ENCODE assay signal across 35 cellular contexts in the genomic region with DNA sequence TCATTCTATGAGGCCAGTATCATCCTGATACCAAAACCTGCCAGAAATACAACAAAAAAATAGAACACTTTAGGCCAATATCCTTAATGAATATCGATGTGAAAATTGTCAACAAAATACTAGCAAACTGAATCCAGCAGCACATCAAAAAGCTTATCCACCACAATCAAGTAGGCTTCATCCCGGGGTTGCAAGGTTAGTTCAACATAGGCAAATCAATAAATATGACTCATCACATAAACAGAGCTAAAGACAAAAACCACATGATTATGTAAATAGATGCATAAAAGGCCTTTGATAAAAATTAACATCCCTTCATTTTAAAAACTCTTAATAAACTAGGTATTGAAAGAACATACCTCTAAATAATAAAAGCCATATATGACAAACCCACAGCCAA.
"Had no signal": no experiment of that assay in that cellular context is flagged by ENCODE, and none has a peak within 500 bp of the region (broad histone marks: within the 10 kb centered on the region; RNA-seq: fewer than 3 reads in every experiment).

No MANE protein-coding gene starts in this region.

- H3K27ac ChIP-seq: KMS-11 had no signal

- H3K9me3 ChIP-seq: MG63 had no signal

- H3K4me2 ChIP-seq: KMS-11 had no signal

- DNase-seq: Karpas-422, Kasumi-1, MG63, MM.1S, MV-4-11, NCI-H1048, NCI-H1092, NCI-H1092 treated with DMSO at 0.1 percent for 48 hours, NCI-H1105, NCI-H1105 treated with DMSO at 0.1 percent for 48 hours, NCI-H1417, NCI-H1417 treated with DMSO at 0.1 percent for 48 hours, NCI-H1436, NCI-H1436 treated with DMSO at 0.1 percent for 48 hours, NCI-H146, NCI-H1694, NCI-H1694 treated with DMSO at 0.1 percent for 48 hours, NCI-H187, NCI-H187 treated with DMSO at 0.1 percent for 48 hours, NCI-H1930, NCI-H2029, NCI-H2029 treated with DMSO at 0.1 percent for 48 hours, NCI-H2081, NCI-H2081 treated with DMSO at 0.1 percent for 48 hours, NCI-H2107, NCI-H2171, NCI-H2171 treated with DMSO at 0.1 percent for 48 hours, NCI-H2227 treated with DMSO at 0.1 percent for 48 hours, NCI-H226, NCI-H345, NCI-H446, NCI-H446 treated with DMSO at 0.1 percent for 48 hours, NCI-H510A, NCI-H510A treated with DMSO at 0.1 percent for 48 hours had no signal

- H3K4me3 ChIP-seq: MG63 had no signal

- H3K9ac ChIP-seq: KMS-11 had no signal

- H3K36me3 ChIP-seq: MG63 had no signal

- H3K27me3 ChIP-seq: MG63 had no signal
